ENCODE assay signal across 1 cellular context in genomic region chr12:30417697-30418231, GRCh38.
TF ChIP-seq lines count a peak whose summit lies in the region.

No MANE protein-coding gene starts in this region.

TF ChIP-seq in HEK293, 187 proteins besides CTCF, POLR2A, EP300 and RAD21 (continued from another document and continues in another):
- TF ChIP-seq, protein P1, sequence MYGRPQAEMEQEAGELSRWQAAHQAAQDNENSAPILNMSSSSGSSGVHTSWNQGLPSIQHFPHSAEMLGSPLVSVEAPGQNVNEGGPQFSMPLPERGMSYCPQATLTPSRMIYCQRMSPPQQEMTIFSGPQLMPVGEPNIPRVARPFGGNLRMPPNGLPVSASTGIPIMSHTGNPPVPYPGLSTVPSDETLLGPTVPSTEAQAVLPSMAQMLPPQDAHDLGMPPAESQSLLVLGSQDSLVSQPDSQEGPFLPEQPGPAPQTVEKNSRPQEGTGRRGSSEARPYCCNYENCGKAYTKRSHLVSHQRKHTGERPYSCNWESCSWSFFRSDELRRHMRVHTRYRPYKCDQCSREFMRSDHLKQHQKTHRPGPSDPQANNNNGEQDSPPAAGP (tag by site-specific recombination; IDR thresholded peaks at IDR 0.05) = peak; percentile 79
- no peak for TF ChIP-seq RBAK (tag by site-specific recombination; IDR thresholded peaks at IDR 0.05)
- TF ChIP-seq, protein P2, sequence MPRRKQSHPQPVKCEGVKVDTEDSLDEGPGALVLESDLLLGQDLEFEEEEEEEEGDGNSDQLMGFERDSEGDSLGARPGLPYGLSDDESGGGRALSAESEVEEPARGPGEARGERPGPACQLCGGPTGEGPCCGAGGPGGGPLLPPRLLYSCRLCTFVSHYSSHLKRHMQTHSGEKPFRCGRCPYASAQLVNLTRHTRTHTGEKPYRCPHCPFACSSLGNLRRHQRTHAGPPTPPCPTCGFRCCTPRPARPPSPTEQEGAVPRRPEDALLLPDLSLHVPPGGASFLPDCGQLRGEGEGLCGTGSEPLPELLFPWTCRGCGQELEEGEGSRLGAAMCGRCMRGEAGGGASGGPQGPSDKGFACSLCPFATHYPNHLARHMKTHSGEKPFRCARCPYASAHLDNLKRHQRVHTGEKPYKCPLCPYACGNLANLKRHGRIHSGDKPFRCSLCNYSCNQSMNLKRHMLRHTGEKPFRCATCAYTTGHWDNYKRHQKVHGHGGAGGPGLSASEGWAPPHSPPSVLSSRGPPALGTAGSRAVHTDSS (tag by site-specific recombination; IDR thresholded peaks at IDR 0.05) = no peak
- TF ChIP-seq KLF8 (tag by site-specific recombination; IDR thresholded peaks at IDR 0.05) = peak; percentile 41; the same call in 1 of the 2 replicates
- TF ChIP-seq ZNF354C (tag by site-specific recombination; IDR thresholded peaks at IDR 0.05; ENCODE audit: borderline replicate concordance, low read depth) = no peak
- no peak; the same call in 1 of the 2 replicates for TF ChIP-seq ZNF654 (tag by site-specific recombination; IDR thresholded peaks at IDR 0.05; ENCODE audit: low read depth)
- TF ChIP-seq REPIN1 (tag by site-specific recombination; IDR thresholded peaks at IDR 0.05; ENCODE audit: low read depth) = no peak
- TF ChIP-seq ZNF626 (tag by site-specific recombination; IDR thresholded peaks at IDR 0.05) = no peak
- TF ChIP-seq, protein P3, sequence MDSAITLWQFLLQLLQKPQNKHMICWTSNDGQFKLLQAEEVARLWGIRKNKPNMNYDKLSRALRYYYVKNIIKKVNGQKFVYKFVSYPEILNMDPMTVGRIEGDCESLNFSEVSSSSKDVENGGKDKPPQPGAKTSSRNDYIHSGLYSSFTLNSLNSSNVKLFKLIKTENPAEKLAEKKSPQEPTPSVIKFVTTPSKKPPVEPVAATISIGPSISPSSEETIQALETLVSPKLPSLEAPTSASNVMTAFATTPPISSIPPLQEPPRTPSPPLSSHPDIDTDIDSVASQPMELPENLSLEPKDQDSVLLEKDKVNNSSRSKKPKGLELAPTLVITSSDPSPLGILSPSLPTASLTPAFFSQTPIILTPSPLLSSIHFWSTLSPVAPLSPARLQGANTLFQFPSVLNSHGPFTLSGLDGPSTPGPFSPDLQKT (IDR thresholded peaks at IDR 0.05; ENCODE audit: borderline replicate concordance, low read depth, low read length) = no peak
- TF ChIP-seq, protein P4, sequence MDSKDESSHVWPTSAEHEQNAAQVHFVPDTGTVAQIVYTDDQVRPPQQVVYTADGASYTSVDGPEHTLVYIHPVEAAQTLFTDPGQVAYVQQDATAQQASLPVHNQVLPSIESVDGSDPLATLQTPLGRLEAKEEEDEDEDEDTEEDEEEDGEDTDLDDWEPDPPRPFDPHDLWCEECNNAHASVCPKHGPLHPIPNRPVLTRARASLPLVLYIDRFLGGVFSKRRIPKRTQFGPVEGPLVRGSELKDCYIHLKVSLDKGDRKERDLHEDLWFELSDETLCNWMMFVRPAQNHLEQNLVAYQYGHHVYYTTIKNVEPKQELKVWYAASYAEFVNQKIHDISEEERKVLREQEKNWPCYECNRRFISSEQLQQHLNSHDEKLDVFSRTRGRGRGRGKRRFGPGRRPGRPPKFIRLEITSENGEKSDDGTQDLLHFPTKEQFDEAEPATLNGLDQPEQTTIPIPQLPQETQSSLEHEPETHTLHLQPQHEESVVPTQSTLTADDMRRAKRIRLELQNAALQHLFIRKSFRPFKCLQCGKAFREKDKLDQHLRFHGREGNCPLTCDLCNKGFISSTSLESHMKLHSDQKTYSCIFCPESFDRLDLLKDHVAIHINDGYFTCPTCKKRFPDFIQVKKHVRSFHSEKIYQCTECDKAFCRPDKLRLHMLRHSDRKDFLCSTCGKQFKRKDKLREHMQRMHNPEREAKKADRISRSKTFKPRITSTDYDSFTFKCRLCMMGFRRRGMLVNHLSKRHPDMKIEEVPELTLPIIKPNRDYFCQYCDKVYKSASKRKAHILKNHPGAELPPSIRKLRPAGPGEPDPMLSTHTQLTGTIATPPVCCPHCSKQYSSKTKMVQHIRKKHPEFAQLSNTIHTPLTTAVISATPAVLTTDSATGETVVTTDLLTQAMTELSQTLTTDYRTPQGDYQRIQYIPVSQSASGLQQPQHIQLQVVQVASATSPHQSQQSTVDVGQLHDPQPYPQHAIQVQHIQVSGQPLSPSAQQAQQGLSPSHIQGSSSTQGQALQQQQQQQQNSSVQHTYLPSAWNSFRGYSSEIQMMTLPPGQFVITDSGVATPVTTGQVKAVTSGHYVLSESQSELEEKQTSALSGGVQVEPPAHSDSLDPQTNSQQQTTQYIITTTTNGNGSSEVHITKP (tag by site-specific recombination; IDR thresholded peaks at IDR 0.05) = peak; percentile 37; the same call in 1 of the 2 replicates
- TF ChIP-seq ZNF140 (tag by site-specific recombination; IDR thresholded peaks at IDR 0.05) = no peak
- TF ChIP-seq ZNF302 (tag by site-specific recombination; IDR thresholded peaks at IDR 0.05; ENCODE audit: low read depth) = no peak
- TF ChIP-seq ZNF2 (tag by site-specific recombination; IDR thresholded peaks at IDR 0.05) = no peak
- TF ChIP-seq ZNF366 (tag by site-specific recombination; conservative IDR thresholded peaks at IDR 0.05) = no peak; the same call in 1 of the 2 replicates
- TF ChIP-seq ZNF416 (tag by site-specific recombination; IDR thresholded peaks at IDR 0.05) = no peak
- TF ChIP-seq ZNF677 (tag by site-specific recombination; IDR thresholded peaks at IDR 0.05) = no peak
- no peak for TF ChIP-seq ZNF707 (tag by site-specific recombination; IDR thresholded peaks at IDR 0.05)
- TF ChIP-seq ZNF184 (tag by site-specific recombination; IDR thresholded peaks at IDR 0.05) = peak; percentile 83
- no peak for TF ChIP-seq ZNF530 (tag by site-specific recombination; IDR thresholded peaks at IDR 0.05; ENCODE audit: low read depth)
- TF ChIP-seq ZNF155 (tag by site-specific recombination; IDR thresholded peaks at IDR 0.05) = no peak
- TF ChIP-seq, protein P5, sequence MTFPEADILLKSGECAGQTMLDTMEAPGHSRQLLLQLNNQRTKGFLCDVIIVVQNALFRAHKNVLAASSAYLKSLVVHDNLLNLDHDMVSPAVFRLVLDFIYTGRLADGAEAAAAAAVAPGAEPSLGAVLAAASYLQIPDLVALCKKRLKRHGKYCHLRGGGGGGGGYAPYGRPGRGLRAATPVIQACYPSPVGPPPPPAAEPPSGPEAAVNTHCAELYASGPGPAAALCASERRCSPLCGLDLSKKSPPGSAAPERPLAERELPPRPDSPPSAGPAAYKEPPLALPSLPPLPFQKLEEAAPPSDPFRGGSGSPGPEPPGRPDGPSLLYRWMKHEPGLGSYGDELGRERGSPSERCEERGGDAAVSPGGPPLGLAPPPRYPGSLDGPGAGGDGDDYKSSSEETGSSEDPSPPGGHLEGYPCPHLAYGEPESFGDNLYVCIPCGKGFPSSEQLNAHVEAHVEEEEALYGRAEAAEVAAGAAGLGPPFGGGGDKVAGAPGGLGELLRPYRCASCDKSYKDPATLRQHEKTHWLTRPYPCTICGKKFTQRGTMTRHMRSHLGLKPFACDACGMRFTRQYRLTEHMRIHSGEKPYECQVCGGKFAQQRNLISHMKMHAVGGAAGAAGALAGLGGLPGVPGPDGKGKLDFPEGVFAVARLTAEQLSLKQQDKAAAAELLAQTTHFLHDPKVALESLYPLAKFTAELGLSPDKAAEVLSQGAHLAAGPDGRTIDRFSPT (tag by site-specific recombination; IDR thresholded peaks at IDR 0.05) = peak; percentile 58; the same call in 1 of the 2 replicates
- TF ChIP-seq ZFP69B (tag by site-specific recombination; IDR thresholded peaks at IDR 0.05) = peak; percentile 39; the same call in 1 of the 2 replicates
- TF ChIP-seq ZNF394 (tag by site-specific recombination; IDR thresholded peaks at IDR 0.05; ENCODE audit: borderline replicate concordance) = peak; percentile 27; the same call in 1 of the 2 replicates
- no peak for TF ChIP-seq ZNF121 (tag by site-specific recombination; IDR thresholded peaks at IDR 0.05)
- TF ChIP-seq, protein P6, sequence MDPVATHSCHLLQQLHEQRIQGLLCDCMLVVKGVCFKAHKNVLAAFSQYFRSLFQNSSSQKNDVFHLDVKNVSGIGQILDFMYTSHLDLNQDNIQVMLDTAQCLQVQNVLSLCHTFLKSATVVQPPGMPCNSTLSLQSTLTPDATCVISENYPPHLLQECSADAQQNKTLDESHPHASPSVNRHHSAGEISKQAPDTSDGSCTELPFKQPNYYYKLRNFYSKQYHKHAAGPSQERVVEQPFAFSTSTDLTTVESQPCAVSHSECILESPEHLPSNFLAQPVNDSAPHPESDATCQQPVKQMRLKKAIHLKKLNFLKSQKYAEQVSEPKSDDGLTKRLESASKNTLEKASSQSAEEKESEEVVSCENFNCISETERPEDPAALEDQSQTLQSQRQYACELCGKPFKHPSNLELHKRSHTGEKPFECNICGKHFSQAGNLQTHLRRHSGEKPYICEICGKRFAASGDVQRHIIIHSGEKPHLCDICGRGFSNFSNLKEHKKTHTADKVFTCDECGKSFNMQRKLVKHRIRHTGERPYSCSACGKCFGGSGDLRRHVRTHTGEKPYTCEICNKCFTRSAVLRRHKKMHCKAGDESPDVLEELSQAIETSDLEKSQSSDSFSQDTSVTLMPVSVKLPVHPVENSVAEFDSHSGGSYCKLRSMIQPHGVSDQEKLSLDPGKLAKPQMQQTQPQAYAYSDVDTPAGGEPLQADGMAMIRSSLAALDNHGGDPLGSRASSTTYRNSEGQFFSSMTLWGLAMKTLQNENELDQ (tag by site-specific recombination; IDR thresholded peaks at IDR 0.05; ENCODE audit: low read depth) = no peak
- TF ChIP-seq, protein P7, sequence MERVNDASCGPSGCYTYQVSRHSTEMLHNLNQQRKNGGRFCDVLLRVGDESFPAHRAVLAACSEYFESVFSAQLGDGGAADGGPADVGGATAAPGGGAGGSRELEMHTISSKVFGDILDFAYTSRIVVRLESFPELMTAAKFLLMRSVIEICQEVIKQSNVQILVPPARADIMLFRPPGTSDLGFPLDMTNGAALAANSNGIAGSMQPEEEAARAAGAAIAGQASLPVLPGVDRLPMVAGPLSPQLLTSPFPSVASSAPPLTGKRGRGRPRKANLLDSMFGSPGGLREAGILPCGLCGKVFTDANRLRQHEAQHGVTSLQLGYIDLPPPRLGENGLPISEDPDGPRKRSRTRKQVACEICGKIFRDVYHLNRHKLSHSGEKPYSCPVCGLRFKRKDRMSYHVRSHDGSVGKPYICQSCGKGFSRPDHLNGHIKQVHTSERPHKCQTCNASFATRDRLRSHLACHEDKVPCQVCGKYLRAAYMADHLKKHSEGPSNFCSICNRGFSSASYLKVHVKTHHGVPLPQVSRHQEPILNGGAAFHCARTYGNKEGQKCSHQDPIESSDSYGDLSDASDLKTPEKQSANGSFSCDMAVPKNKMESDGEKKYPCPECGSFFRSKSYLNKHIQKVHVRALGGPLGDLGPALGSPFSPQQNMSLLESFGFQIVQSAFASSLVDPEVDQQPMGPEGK (tag by site-specific recombination; IDR thresholded peaks at IDR 0.05) = 0 out of 2 replicates have a peak, but pooled peaks have one; percentile 35
- no peak for TF ChIP-seq ZNF521 (tag by site-specific recombination; IDR thresholded peaks at IDR 0.05)
- TF ChIP-seq HOXC10 (CRISPR knock-in tag; IDR thresholded peaks at IDR 0.05) = no peak
- no peak for TF ChIP-seq ZNF292 (tag by site-specific recombination; IDR thresholded peaks at IDR 0.05; ENCODE audit: borderline replicate concordance, low read depth)
- TF ChIP-seq, protein P8, sequence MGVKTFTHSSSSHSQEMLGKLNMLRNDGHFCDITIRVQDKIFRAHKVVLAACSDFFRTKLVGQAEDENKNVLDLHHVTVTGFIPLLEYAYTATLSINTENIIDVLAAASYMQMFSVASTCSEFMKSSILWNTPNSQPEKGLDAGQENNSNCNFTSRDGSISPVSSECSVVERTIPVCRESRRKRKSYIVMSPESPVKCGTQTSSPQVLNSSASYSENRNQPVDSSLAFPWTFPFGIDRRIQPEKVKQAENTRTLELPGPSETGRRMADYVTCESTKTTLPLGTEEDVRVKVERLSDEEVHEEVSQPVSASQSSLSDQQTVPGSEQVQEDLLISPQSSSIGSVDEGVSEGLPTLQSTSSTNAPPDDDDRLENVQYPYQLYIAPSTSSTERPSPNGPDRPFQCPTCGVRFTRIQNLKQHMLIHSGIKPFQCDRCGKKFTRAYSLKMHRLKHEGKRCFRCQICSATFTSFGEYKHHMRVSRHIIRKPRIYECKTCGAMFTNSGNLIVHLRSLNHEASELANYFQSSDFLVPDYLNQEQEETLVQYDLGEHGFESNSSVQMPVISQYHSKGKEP (tag by site-specific recombination; IDR thresholded peaks at IDR 0.05) = no peak
- TF ChIP-seq, protein P9, sequence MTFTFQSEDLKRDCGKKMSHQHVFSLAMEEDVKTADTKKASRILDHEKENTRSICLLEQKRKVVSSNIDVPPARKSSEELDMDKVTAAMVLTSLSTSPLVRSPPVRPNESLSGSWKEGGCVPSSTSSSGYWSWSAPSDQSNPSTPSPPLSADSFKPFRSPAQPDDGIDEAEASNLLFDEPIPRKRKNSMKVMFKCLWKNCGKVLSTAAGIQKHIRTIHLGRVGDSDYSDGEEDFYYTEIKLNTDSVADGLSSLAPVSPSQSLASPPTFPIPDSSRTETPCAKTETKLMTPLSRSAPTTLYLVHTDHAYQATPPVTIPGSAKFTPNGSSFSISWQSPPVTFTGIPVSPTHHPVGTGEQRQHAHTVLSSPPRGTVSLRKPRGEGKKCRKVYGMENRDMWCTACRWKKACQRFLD (tag by site-specific recombination; IDR thresholded peaks at IDR 0.05) = no peak
- TF ChIP-seq ZNF792 (tag by site-specific recombination; IDR thresholded peaks at IDR 0.05) = no peak
- TF ChIP-seq GLI2 (tag by site-specific recombination; IDR thresholded peaks at IDR 0.05; ENCODE audit: borderline replicate concordance, low read depth) = no peak
- TF ChIP-seq ZBTB48 (tag by site-specific recombination; IDR thresholded peaks at IDR 0.05) = no peak
- TF ChIP-seq ZNF623 (tag by site-specific recombination; IDR thresholded peaks at IDR 0.05) = no peak
- TF ChIP-seq GLI4 (tag by site-specific recombination; IDR thresholded peaks at IDR 0.05) = no peak
- TF ChIP-seq ZNF510 (tag by site-specific recombination; IDR thresholded peaks at IDR 0.05; ENCODE audit: insufficient replicate concordance) = peak; percentile 25
- no peak for TF ChIP-seq ZNF596 (tag by site-specific recombination; IDR thresholded peaks at IDR 0.05)
- TF ChIP-seq, protein P10, sequence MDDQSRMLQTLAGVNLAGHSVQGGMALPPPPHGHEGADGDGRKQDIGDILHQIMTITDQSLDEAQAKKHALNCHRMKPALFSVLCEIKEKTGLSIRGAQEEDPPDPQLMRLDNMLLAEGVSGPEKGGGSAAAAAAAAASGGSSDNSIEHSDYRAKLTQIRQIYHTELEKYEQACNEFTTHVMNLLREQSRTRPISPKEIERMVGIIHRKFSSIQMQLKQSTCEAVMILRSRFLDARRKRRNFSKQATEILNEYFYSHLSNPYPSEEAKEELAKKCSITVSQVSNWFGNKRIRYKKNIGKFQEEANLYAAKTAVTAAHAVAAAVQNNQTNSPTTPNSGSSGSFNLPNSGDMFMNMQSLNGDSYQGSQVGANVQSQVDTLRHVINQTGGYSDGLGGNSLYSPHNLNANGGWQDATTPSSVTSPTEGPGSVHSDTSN (CRISPR knock-in tag; IDR thresholded peaks at IDR 0.05) = no peak
- no peak for TF ChIP-seq GLIS2 (tag by site-specific recombination; IDR thresholded peaks at IDR 0.05)
- no peak for TF ChIP-seq KLF9 (tag by site-specific recombination; IDR thresholded peaks at IDR 0.05; ENCODE audit: low read depth)
- no peak for TF ChIP-seq ZNF544 (tag by site-specific recombination; IDR thresholded peaks at IDR 0.05)
- peak; percentile 79 for TF ChIP-seq ZNF660 (tag by site-specific recombination; IDR thresholded peaks at IDR 0.05)
- TF ChIP-seq ZNF350 (tag by site-specific recombination; IDR thresholded peaks at IDR 0.05) = no peak
